ENCODE assay signal across 1 cellular context in the genomic region with DNA sequence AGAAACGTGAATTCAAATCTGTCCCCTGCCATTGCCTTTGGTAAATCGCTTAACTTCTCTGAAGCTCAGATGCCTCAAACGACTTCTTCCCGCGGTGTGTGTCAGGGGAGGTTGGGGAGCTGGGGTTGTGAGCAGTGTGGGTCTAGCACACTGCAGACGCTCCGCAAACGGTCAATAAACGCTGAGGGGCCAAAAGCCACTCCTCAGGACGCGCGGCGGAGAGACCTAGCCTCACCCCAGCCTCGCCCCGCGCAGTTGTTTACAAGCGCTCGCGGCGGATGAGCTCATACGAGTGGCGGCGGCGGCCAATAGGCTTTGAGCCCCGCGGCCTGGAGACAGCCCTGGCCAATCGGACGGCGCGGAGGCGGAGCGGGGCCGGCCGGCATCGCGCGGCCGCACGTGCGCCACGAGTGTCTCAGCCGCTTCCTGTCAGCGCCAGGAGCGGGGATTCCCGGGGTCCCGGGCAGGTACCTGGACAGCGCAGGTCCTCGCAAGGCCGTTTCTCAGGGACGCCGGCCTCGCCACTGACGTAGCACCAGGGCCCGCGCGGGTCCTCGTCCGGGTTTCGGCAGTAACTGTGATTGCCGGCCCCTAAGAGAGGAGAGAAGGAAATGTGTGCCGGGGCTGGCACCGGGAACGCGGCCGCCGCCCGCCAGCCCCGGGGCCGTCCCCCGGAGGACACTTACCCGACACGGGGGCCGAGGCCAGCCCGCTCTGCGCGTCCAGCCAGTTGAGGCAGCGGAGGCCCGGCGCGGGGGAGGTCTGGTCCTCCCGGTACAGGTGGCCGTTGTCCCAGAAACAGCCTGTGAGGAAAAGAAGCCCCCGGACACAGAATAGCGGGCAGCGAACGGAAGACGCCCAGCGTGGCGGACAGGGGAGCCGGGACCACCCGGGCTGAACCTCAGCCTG.
TF ChIP-seq lines count a peak whose summit lies in the region.

No MANE protein-coding gene starts in this region.

TF ChIP-seq in A549, 52 proteins besides CTCF, POLR2A, EP300 and RAD21 (continued from another document):
- TF ChIP-seq CBX8 (IDR thresholded peaks at IDR 0.05) (no peak), ESRRA (IDR thresholded peaks at IDR 0.05; ENCODE audit: borderline replicate concordance, low read length) (no peak)
